ENCODE assay signal across 1 cellular context in genomic region chr3:197398301-197398878, GRCh38.
TF ChIP-seq lines count a peak whose summit lies in the region.

No MANE protein-coding gene starts in this region.

TF ChIP-seq in SK-N-SH, 30 proteins besides CTCF, POLR2A, EP300 and RAD21 (continued from another document):
- TF ChIP-seq, protein P1, sequence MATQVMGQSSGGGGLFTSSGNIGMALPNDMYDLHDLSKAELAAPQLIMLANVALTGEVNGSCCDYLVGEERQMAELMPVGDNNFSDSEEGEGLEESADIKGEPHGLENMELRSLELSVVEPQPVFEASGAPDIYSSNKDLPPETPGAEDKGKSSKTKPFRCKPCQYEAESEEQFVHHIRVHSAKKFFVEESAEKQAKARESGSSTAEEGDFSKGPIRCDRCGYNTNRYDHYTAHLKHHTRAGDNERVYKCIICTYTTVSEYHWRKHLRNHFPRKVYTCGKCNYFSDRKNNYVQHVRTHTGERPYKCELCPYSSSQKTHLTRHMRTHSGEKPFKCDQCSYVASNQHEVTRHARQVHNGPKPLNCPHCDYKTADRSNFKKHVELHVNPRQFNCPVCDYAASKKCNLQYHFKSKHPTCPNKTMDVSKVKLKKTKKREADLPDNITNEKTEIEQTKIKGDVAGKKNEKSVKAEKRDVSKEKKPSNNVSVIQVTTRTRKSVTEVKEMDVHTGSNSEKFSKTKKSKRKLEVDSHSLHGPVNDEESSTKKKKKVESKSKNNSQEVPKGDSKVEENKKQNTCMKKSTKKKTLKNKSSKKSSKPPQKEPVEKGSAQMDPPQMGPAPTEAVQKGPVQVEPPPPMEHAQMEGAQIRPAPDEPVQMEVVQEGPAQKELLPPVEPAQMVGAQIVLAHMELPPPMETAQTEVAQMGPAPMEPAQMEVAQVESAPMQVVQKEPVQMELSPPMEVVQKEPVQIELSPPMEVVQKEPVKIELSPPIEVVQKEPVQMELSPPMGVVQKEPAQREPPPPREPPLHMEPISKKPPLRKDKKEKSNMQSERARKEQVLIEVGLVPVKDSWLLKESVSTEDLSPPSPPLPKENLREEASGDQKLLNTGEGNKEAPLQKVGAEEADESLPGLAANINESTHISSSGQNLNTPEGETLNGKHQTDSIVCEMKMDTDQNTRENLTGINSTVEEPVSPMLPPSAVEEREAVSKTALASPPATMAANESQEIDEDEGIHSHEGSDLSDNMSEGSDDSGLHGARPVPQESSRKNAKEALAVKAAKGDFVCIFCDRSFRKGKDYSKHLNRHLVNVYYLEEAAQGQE (IDR thresholded peaks at IDR 0.05; ENCODE audit: low read depth, low read length), result no peak
- TF ChIP-seq ELF1 (IDR thresholded peaks at IDR 0.05), result no peak
- no peak for TF ChIP-seq RCOR1 (IDR thresholded peaks at IDR 0.05; ENCODE audit: low read length)
- no peak for TF ChIP-seq MXI1 (IDR thresholded peaks at IDR 0.05; ENCODE audit: low read depth, low read length)
- no peak for TF ChIP-seq GATA2 (CRISPR knock-in tag; IDR thresholded peaks at IDR 0.05)
